ENCODE assay signal across 9 cellular contexts in genomic region chr3:167876603-167877325, GRCh38.
DNase-seq lines count a peak whose midpoint lies in the region; ATAC-seq lines count a peak whose summit lies in the region.
"Had no signal": no experiment of that assay in that cellular context is flagged by ENCODE, and none has a peak within 500 bp of the region (broad histone marks: within the 10 kb centered on the region; RNA-seq: fewer than 3 reads in every experiment).

No MANE protein-coding gene starts in this region.

- intact Hi-C loops in left cardiac atrium (cut with DNase I) = no loop called here

- H3K9ac ChIP-seq in subcutaneous abdominal adipose tissue (ENCODE audit: low read length in 5 of 5) = no peak overlapping the region

- H3K4me1 ChIP-seq in subcutaneous abdominal adipose tissue (ENCODE audit: control insufficient read depth in 5 of 5, insufficient read depth in 5 of 5, low read length in 5 of 5) = peaks cover 5 to 37% (median 21%) of the 10 kb centered on the region in 5 donors

- DNase-seq in HT1080 (ENCODE audit: low read depth) (peak; percentile 88), amniotic stem cell (lab: John Stamatoyannopoulos, UW) (peak; percentile 21), left cardiac atrium (no peak), NCI-H1092 (lab: John Stamatoyannopoulos, UW) (no peak), NCI-H510A (lab: John Stamatoyannopoulos, UW) (no peak)
- DNase-seq: NCI-H524 had no signal

- no peaks in the 10 kb centered on the region for H3K27me3 ChIP-seq in subcutaneous abdominal adipose tissue (ENCODE audit: control insufficient read depth in 5 of 5, insufficient read depth in 4 of 5, low read length in 5 of 5)

- no peaks in the 10 kb centered on the region for H3K36me3 ChIP-seq in subcutaneous abdominal adipose tissue (ENCODE audit: control insufficient read depth in 5 of 5, insufficient read depth in 5 of 5, low read length in 5 of 5)

- no peaks in the 10 kb centered on the region for H3K9me3 ChIP-seq in subcutaneous abdominal adipose tissue (ENCODE audit: control insufficient read depth in 5 of 5, low read length in 5 of 5)

- peak; percentile 67 to 89 for ATAC-seq in left cardiac atrium
- ATAC-seq in HG03571 (IDR thresholded peaks at IDR 0.05; ENCODE audit: unreplicated experiment) = no peak
- ATAC-seq in esophagus mucosa = no peak

- peak overlapping the region in 3 of 5 donors; percentile 1 to 8 (median 3) for H3K4me3 ChIP-seq in subcutaneous abdominal adipose tissue (ENCODE audit: low read depth in 1 of 5, low read length in 5 of 5)

- H3K27ac ChIP-seq in subcutaneous abdominal adipose tissue (ENCODE audit: low read depth, low read length) = peak overlapping the region; percentile 47

Comparison
In these comparisons a context has a peak if more than half of its experiments do, and no peak if none do; other contexts are left out.
1. DNase-seq: peak in HT1080 (single experiment) and amniotic stem cell (single experiment); none in left cardiac atrium (single experiment), NCI-H1092 (single experiment) and NCI-H510A (single experiment).
2. ATAC-seq: peak in left cardiac atrium (2 of 2); none in HG03571 (single experiment) and esophagus mucosa (single experiment).